ENCODE assay signal across 10 cellular contexts in the genomic region with DNA sequence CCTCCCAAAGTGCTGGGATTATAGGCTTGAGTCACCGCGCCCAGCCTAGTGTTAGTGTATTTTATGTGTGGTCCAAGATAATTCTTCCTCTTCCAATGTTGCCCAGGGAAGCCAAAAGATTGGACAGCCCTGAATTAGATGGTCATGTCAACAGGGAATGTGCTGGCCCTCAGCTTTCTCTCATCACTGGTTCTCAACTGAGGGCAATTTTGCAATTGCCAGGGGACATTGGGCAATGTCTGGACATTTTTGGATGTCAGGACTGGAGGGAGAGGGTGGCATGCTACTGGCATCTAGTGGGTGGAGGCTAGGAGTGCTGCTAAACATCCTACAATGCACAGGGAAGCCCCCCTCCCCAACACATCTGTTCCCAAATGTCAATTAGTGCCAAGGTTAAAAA.
A peak's percentile ranks its signal among the peaks of the same experiment; 100 is the strongest.
DNase-seq lines count a peak whose midpoint lies in the region; ATAC-seq and TF ChIP-seq lines count a peak whose summit lies in the region.
"Had no signal": no experiment of that assay in that cellular context is flagged by ENCODE, and none has a peak within 500 bp of the region (broad histone marks: within the 10 kb centered on the region; RNA-seq: fewer than 3 reads in every experiment).

No MANE protein-coding gene starts in this region.

- H3K27ac ChIP-seq in aorta (ENCODE audit: low read depth in 1 of 2, low read length in 2 of 2) = peak overlapping the region in 1 of 2 donors; percentile 23

- ATAC-seq in aorta (ENCODE audit: low FRiP score) = peak; percentile 31
- ATAC-seq in HG02870 (IDR thresholded peaks at IDR 0.05; ENCODE audit: unreplicated experiment) = no peak

- TF ChIP-seq POLR2A in lower leg skin (IDR thresholded peaks at IDR 0.05) = no peak

- TF ChIP-seq CTCF in MCF 10A (IDR thresholded peaks at IDR 0.05; ENCODE audit: unreplicated experiment) (no peak), lower leg skin (IDR thresholded peaks at IDR 0.05) (no peak)

- no peak overlapping the region for H3K4me3 Mint-ChIP-seq in MCF 10A (ENCODE audit: unreplicated experiment)
- H3K4me3 Mint-ChIP-seq: memory B cell had no signal

- BruUV-seq in MCF 10A (replicated peaks; lab: Mats Ljungman, UMichigan) = no TSS peak

- peaks cover 56% of the 10 kb centered on the region for H3K4me1 Mint-ChIP-seq in MCF 10A (ENCODE audit: insufficient read depth, unreplicated experiment)
- H3K4me1 Mint-ChIP-seq: memory B cell had no signal

- H3K4me3 ChIP-seq in lower leg skin (ENCODE audit: low read depth, poor library complexity, severe bottlenecking) (no peak overlapping the region), aorta (ENCODE audit: low read length in 2 of 2) (no peak overlapping the region)

- H3K36me3 Mint-ChIP-seq in MCF 10A (ENCODE audit: insufficient read depth, unreplicated experiment) = peaks cover 6% of the 10 kb centered on the region
- H3K36me3 Mint-ChIP-seq: memory B cell had no signal

- POLR2A ChIA-PET in MCF 10A (lab: Yijun Ruan, JAX) = interaction anchor here (0.6 to 7.2 kb wide), 25 partner anchors 9 to 1343 kb away, joined by 3 to 94 read pairs (median 5); no protein-coding TSS in a partner anchor

- no peaks in the 10 kb centered on the region for H3K9me3 Mint-ChIP-seq in MCF 10A (ENCODE audit: unreplicated experiment)
- H3K9me3 Mint-ChIP-seq: memory B cell had no signal

- H3K4me1 ChIP-seq in aorta (ENCODE audit: control insufficient read depth in 1 of 2, insufficient read depth in 2 of 2, low read length in 2 of 2) = peaks cover 0 to 2% of the 10 kb centered on the region in 2 donors

- intact Hi-C loops in MCF 10A (cut with micrococcal nuclease) (loop anchor here (1.0 to 5.0 kb wide), 10 partner anchors 37 to 636 kb away; a partner anchor contains a TSS), lower leg skin (cut with DNase I; ENCODE audit: low total_unique reads) (loop anchor here (10.0 kb wide), 1 partner anchor 344 kb away; no protein-coding TSS in a partner anchor), aorta (cut with DNase I) (loop anchor here (1.0 kb wide), 1 partner anchor 37 kb away; no protein-coding TSS in a partner anchor)

- CTCF ChIA-PET in MCF 10A (lab: Yijun Ruan, JAX) = interaction anchor here (0.6 to 9.4 kb wide), 48 partner anchors 9 to 411 kb away, joined by 3 to 253 read pairs (median 5); a partner anchor contains a TSS

- peak; percentile 71 for DNase-seq in SIG-M5 treated with dmso at 0.1 percent for 504 hours (lab: John Stamatoyannopoulos, UW; ENCODE audit: unreplicated experiment)
- no peak for DNase-seq in SIG-M5 (lab: John Stamatoyannopoulos, UW)
- peak; percentile 96 for DNase-seq in MCF 10A (ENCODE audit: unreplicated experiment)
- peak; percentile 77 to 92 for DNase-seq in lower leg skin (ENCODE audit: low spot score in 2 of 2)
- DNase-seq in aorta = peak in 1 of 2 donors; percentile 56
- DNase-seq in activated CD4-positive, alpha-beta T cell treated with anti-CD3 and anti-CD28 coated beads for 48 hours = no peak
- no peak for DNase-seq in islet precursor cell

- no peaks in the 10 kb centered on the region for H3K9me3 ChIP-seq in aorta (ENCODE audit: control insufficient read depth, low read length)

- peak overlapping the region; percentile 60 for H3K27ac Mint-ChIP-seq in MCF 10A (ENCODE audit: low read depth, unreplicated experiment)
- H3K27ac Mint-ChIP-seq: memory B cell had no signal

- H3K27me3 ChIP-seq in aorta (ENCODE audit: control insufficient read depth in 1 of 2, insufficient read depth in 2 of 2, low read length in 1 of 2) = no peaks in the 10 kb centered on the region
- H3K27me3 ChIP-seq: dorsolateral prefrontal cortex had no signal

- no peaks in the 10 kb centered on the region for H3K27me3 Mint-ChIP-seq in MCF 10A (ENCODE audit: insufficient read depth, unreplicated experiment)

- no peaks in the 10 kb centered on the region for H3K36me3 ChIP-seq in aorta (ENCODE audit: control insufficient read depth in 1 of 2, insufficient read depth in 2 of 2, low read length in 1 of 2)

- 93 to 97% methylated on average over 2 of the region's 2 CpGs for WGBS in lower leg skin, 2 donors
- WGBS in aorta, 2 donors = 80 to 89% methylated on average over 2 of the region's 2 CpGs

Comparison
In these comparisons a context has a peak if more than half of its experiments do, and no peak if none do; other contexts are left out.
1. DNase-seq: peak in SIG-M5 treated with dmso at 0.1 percent for 504 hours (single experiment), MCF 10A (single experiment) and lower leg skin (2 of 2); none in SIG-M5 (single experiment), activated CD4-positive, alpha-beta T cell treated with anti-CD3 and anti-CD28 coated beads for 48 hours (single experiment) and islet precursor cell (single experiment).